15 cellular contexts compared by ENCODE assay signal in genomic region chr14:22539831-22540230, GRCh38. TPM values are rescaled to one million over a fixed set of nuclear protein-coding genes. Genes with fewer than 3 reads are reported as not detected.
DNase-seq lines count a peak whose midpoint lies in the region; ATAC-seq and TF ChIP-seq lines count a peak whose summit lies in the region.
"Had no signal": no experiment of that assay in that cellular context is flagged by ENCODE, and none has a peak within 500 bp of the region (broad histone marks: within the 10 kb centered on the region; RNA-seq: fewer than 3 reads in every experiment).

No MANE protein-coding gene starts in this region.

- H3K36me3 Mint-ChIP-seq in activated naive CD8-positive, alpha-beta T cell treated with anti-CD3 and anti-CD28 coated beads for 36 hours = peaks cover 95% of the 10 kb centered on the region
- H3K36me3 Mint-ChIP-seq in stimulated activated memory B cell treated with anti-CD40 and anti-IgM and Interleukin-4, amounts not matched to agents 10 μg/mL and 1 μg/mL and 100 μg/mL, for 72 hours = peaks cover 12% of the 10 kb centered on the region
- no peaks in the 10 kb centered on the region for H3K36me3 Mint-ChIP-seq in progenitor cell of endocrine pancreas (ENCODE audit: insufficient read depth)

- H3K4me2 ChIP-seq in OCI-LY1 (ENCODE audit: low read length) = no peak overlapping the region

- peaks cover 86% of the 10 kb centered on the region for H3K4me1 Mint-ChIP-seq in activated naive CD8-positive, alpha-beta T cell treated with anti-CD3 and anti-CD28 coated beads for 36 hours
- peaks cover 69% of the 10 kb centered on the region for H3K4me1 Mint-ChIP-seq in stimulated activated memory B cell treated with anti-CD40 and anti-IgM and Interleukin-4, amounts not matched to agents 10 μg/mL and 1 μg/mL and 100 μg/mL, for 72 hours
- no peaks in the 10 kb centered on the region for H3K4me1 Mint-ChIP-seq in progenitor cell of endocrine pancreas (ENCODE audit: low read depth)

- peak overlapping the region; percentile 1 for H3K27ac ChIP-seq in OCI-LY1 (ENCODE audit: low read depth, low read length, poor library complexity, severe bottlenecking)
- H3K27ac ChIP-seq: adrenal gland, left lung had no signal

- no peaks in the 10 kb centered on the region for H3K9me3 Mint-ChIP-seq in activated naive CD8-positive, alpha-beta T cell treated with anti-CD3 and anti-CD28 coated beads for 36 hours
- no peaks in the 10 kb centered on the region for H3K9me3 Mint-ChIP-seq in stimulated activated memory B cell treated with anti-CD40 and anti-IgM and Interleukin-4, amounts not matched to agents 10 μg/mL and 1 μg/mL and 100 μg/mL, for 72 hours
- no peaks in the 10 kb centered on the region for H3K9me3 Mint-ChIP-seq in progenitor cell of endocrine pancreas (ENCODE audit: low read depth)

- H3K4me3 ChIP-seq in OCI-LY1 (ENCODE audit: low read depth, low read length, poor library complexity, severe bottlenecking) = no peak overlapping the region
- H3K4me3 ChIP-seq: adrenal gland, left lung had no signal

- no peaks in the 10 kb centered on the region for H3K9me3 ChIP-seq in OCI-LY1 (ENCODE audit: low read length)
- H3K9me3 ChIP-seq: adrenal gland, left lung had no signal

- no peaks in the 10 kb centered on the region for H3K9me2 ChIP-seq in OCI-LY1 (ENCODE audit: low read depth, low read length)

- no peaks in the 10 kb centered on the region for H3K27me3 Mint-ChIP-seq in activated naive CD8-positive, alpha-beta T cell treated with anti-CD3 and anti-CD28 coated beads for 36 hours
- H3K27me3 Mint-ChIP-seq in stimulated activated memory B cell treated with anti-CD40 and anti-IgM and Interleukin-4, amounts not matched to agents 10 μg/mL and 1 μg/mL and 100 μg/mL, for 72 hours = no peaks in the 10 kb centered on the region
- H3K27me3 Mint-ChIP-seq in progenitor cell of endocrine pancreas = peaks cover 11% of the 10 kb centered on the region

- peak; percentile 73 for DNase-seq in activated effector memory CD4-positive, alpha-beta T cell treated with anti-CD3 and anti-CD28 coated beads, Interleukin-2, amount 50 U/mL, for 16 hours
- no peak for DNase-seq in activated effector memory CD4-positive, alpha-beta T cell treated with Interleukin-2 at 50 U/mL for 16 hours
- DNase-seq in activated naive CD8-positive, alpha-beta T cell treated with anti-CD3 and anti-CD28 coated beads for 36 hours = no peak
- no peak for DNase-seq in nucleus accumbens (lab: John Stamatoyannopoulos, UW)
- DNase-seq in progenitor cell of endocrine pancreas (ENCODE audit: low spot score, unreplicated experiment) = no peak
- DNase-seq in COLO668 (lab: John Stamatoyannopoulos, UW; ENCODE audit: unreplicated experiment) = no peak
- DNase-seq: adrenal gland, cerebellar nuclear complex, foreskin melanocyte, KBM-7, left lung, NCI-H1436, Right ventricle myocardium superior had no signal

- H2AFZ ChIP-seq in OCI-LY1 (ENCODE audit: low read length) = no peak overlapping the region

- no peak for TF ChIP-seq CTCF in OCI-LY1 (IDR thresholded peaks at IDR 0.05; ENCODE audit: low read length)
- no peak for TF ChIP-seq CTCF in progenitor cell of endocrine pancreas (IDR thresholded peaks at IDR 0.05; ENCODE audit: unreplicated experiment)

- peak overlapping the region; percentile 82 for H3K4me3 Mint-ChIP-seq in activated naive CD8-positive, alpha-beta T cell treated with anti-CD3 and anti-CD28 coated beads for 36 hours
- no peak overlapping the region for H3K4me3 Mint-ChIP-seq in stimulated activated memory B cell treated with anti-CD40 and anti-IgM and Interleukin-4, amounts not matched to agents 10 μg/mL and 1 μg/mL and 100 μg/mL, for 72 hours
- no peak overlapping the region for H3K4me3 Mint-ChIP-seq in progenitor cell of endocrine pancreas (ENCODE audit: low read depth)

- no peaks in the 10 kb centered on the region for H3K27me3 ChIP-seq in OCI-LY1 (ENCODE audit: insufficient read depth, low read length)
- H3K27me3 ChIP-seq: adrenal gland, left lung had no signal

- ATAC-seq in stimulated activated memory B cell treated with anti-CD40 and anti-IgM and Interleukin-4, amounts not matched to agents 10 μg/mL and 1 μg/mL and 100 μg/mL, for 72 hours = no peak
- ATAC-seq: left lung had no signal

- no peaks in the 10 kb centered on the region for H3F3A ChIP-seq in OCI-LY1 (ENCODE audit: insufficient read depth, low read length)

- H3K9ac ChIP-seq in OCI-LY1 (ENCODE audit: low read length) = no peak overlapping the region

- H3K36me3 ChIP-seq in OCI-LY1 (ENCODE audit: insufficient read depth, low read length) = peaks cover 59% of the 10 kb centered on the region
- H3K36me3 ChIP-seq: adrenal gland, left lung had no signal

- H4K20me1 ChIP-seq in OCI-LY1 (ENCODE audit: insufficient read depth, low read length) = no peaks in the 10 kb centered on the region

- H3K79me2 ChIP-seq in OCI-LY1 (ENCODE audit: insufficient read depth, low read length) = no peaks in the 10 kb centered on the region

- peak overlapping the region; percentile 93 for H3K27ac Mint-ChIP-seq in activated naive CD8-positive, alpha-beta T cell treated with anti-CD3 and anti-CD28 coated beads for 36 hours
- H3K27ac Mint-ChIP-seq in stimulated activated memory B cell treated with anti-CD40 and anti-IgM and Interleukin-4, amounts not matched to agents 10 μg/mL and 1 μg/mL and 100 μg/mL, for 72 hours = peak overlapping the region; percentile 87
- H3K27ac Mint-ChIP-seq in progenitor cell of endocrine pancreas = no peak overlapping the region

- H3K4me1 ChIP-seq in OCI-LY1 (ENCODE audit: insufficient read depth, low read length, severe bottlenecking) = peaks cover 8% of the 10 kb centered on the region
- H3K4me1 ChIP-seq: adrenal gland had no signal

RNA-seq across cellular contexts. Expression of gene DAD1, which starts 49.2 kb away (rescaled TPM):
- 100 to 1,000 TPM; 197 to 208 TPM for total RNA-seq in activated naive CD8-positive, alpha-beta T cell treated with anti-CD3 and anti-CD28 coated beads for 36 hours
- 149 and 150 TPM in 2 replicates for total RNA-seq in progenitor cell of endocrine pancreas

RNA-seq across cellular contexts. Expression of gene ABHD4, which starts 58.3 kb away (rescaled TPM):
- total RNA-seq in activated naive CD8-positive, alpha-beta T cell treated with anti-CD3 and anti-CD28 coated beads for 36 hours = 1 to 10 TPM; 8.2 to 8.7 TPM
- 25.6 and 30.5 TPM in 2 replicates for total RNA-seq in progenitor cell of endocrine pancreas
